ENCODE assay signal across 8 cellular contexts in genomic region chr12:4539167-4539870, GRCh38. TPM values are rescaled to one million over a fixed set of nuclear protein-coding genes. Genes with fewer than 3 reads are reported as not detected.
A peak's percentile ranks its signal among the peaks of the same experiment; 100 is the strongest.
DNase-seq lines count a peak whose midpoint lies in the region; ATAC-seq and TF ChIP-seq lines count a peak whose summit lies in the region.

No MANE protein-coding gene starts in this region.

- H3K4me1 Mint-ChIP-seq in endodermal cell: peaks cover 16% of the 10 kb centered on the region

- H3K27ac ChIP-seq in endodermal cell (ENCODE audit: low read depth, low read length) (no peak overlapping the region), ovary (no peak overlapping the region)

- peaks cover 7% of the 10 kb centered on the region for H3K36me3 Mint-ChIP-seq in endodermal cell (ENCODE audit: low read depth)

- H3K4me1 ChIP-seq in endodermal cell (ENCODE audit: control insufficient read depth, insufficient read depth, low read length) (no peaks in the 10 kb centered on the region), ovary (ENCODE audit: insufficient read depth) (no peaks in the 10 kb centered on the region)

- H3K27me3 ChIP-seq in endodermal cell (ENCODE audit: control insufficient read depth, insufficient read depth, low read length, poor library complexity, severe bottlenecking): no peaks in the 10 kb centered on the region
- no peaks in the 10 kb centered on the region for H3K27me3 ChIP-seq in ovary

- H3K27ac Mint-ChIP-seq in endodermal cell: peak overlapping the region; percentile 99

- no peak for TF ChIP-seq CTCF in endodermal cell (conservative IDR thresholded peaks at IDR 0.05)
- TF ChIP-seq CTCF in ovary (IDR thresholded peaks at IDR 0.05): no peak

- no peak for ATAC-seq in GM18505 (IDR thresholded peaks at IDR 0.05; ENCODE audit: unreplicated experiment)

- H3K36me3 ChIP-seq in endodermal cell (ENCODE audit: control insufficient read depth, insufficient read depth, low read length): peaks cover 35% of the 10 kb centered on the region
- no peaks in the 10 kb centered on the region for H3K36me3 ChIP-seq in ovary

- H3K9me3 Mint-ChIP-seq in endodermal cell: no peaks in the 10 kb centered on the region

- intact Hi-C loops in ovary (cut with DNase I): no loop called here

- H3K4me3 ChIP-seq in endodermal cell (ENCODE audit: low read length): peak overlapping the region; percentile 92
- peak overlapping the region; percentile 77 for H3K4me3 ChIP-seq in ovary

- 20 to 32% methylated on average over 7 to 16 of the region's 16 CpGs for WGBS in endodermal cell (ENCODE audit: insufficient coverage in 1 of 2, insufficient read length in 1 of 2), 2 experiments
- WGBS in ovary, 3 donors: 7 to 9% (median 8%) methylated on average over 16 of the region's 16 CpGs

- H3K27me3 Mint-ChIP-seq in endodermal cell (ENCODE audit: insufficient read depth): no peaks in the 10 kb centered on the region

- H3K4me3 Mint-ChIP-seq in endodermal cell: peak overlapping the region; percentile 88

- peak overlapping the region; percentile 91 for H3K9ac ChIP-seq in endodermal cell (ENCODE audit: extremely low read depth, low read length, poor library complexity, severe bottlenecking)

- DNase-seq in DMS53 treated with DMSO at 0.1 percent for 48 hours (lab: John Stamatoyannopoulos, UW; ENCODE audit: unreplicated experiment) (peak; percentile 95), NCI-H69 (lab: John Stamatoyannopoulos, UW) (peak; percentile 28), endodermal cell (no peak), ovary (no peak), ureter (ENCODE audit: low spot score) (no peak), NCI-H2227 (lab: John Stamatoyannopoulos, UW; ENCODE audit: unreplicated experiment) (no peak), NCI-H748 (lab: John Stamatoyannopoulos, UW; ENCODE audit: unreplicated experiment) (no peak)

- TF ChIP-seq EP300 in ovary (IDR thresholded peaks at IDR 0.05): no peak

- no peaks in the 10 kb centered on the region for H3K9me3 ChIP-seq in endodermal cell (ENCODE audit: control insufficient read depth, low read length)
- no peaks in the 10 kb centered on the region for H3K9me3 ChIP-seq in ovary

- TF ChIP-seq POLR2A in ovary (IDR thresholded peaks at IDR 0.05) (no peak), GM18505 (IDR thresholded peaks at IDR 0.05; ENCODE audit: borderline replicate concordance, extremely low read depth, insufficient read depth, insufficient read length) (no peak)

RNA-seq across cellular contexts. Expression of gene RAD51AP1, which starts 0.6 kb away (rescaled TPM):
- 10 to 100 TPM; 58.3 to 77.8 TPM for total RNA-seq in endodermal cell
- polyA plus RNA-seq in endodermal cell (2013, experiment 1 of 2): 50.5 TPM
- polyA plus RNA-seq in endodermal cell (2013, experiment 2 of 2): 48.6 TPM
- 1 to 10 TPM in 6 of 7 donors, under 1 TPM in 1; 0.53 to 3.4 (median 1.6) TPM for total RNA-seq in ovary
- 1 to 10 TPM; 1.5 to 1.7 TPM for polyA plus RNA-seq in ovary
- total RNA-seq in ureter: 2.3 TPM

RNA-seq across cellular contexts. Expression of gene DYRK4, which starts 22.7 kb away (rescaled TPM):
- 10 to 100 TPM; 10.9 to 16.6 TPM for total RNA-seq in endodermal cell
- polyA plus RNA-seq in endodermal cell (2013, experiment 1 of 2): 35.1 TPM
- polyA plus RNA-seq in endodermal cell (2013, experiment 2 of 2): 35.8 TPM
- 10 to 100 TPM; 23.7 to 51.8 (median 39.8) TPM for total RNA-seq in ovary
- polyA plus RNA-seq in ovary: 10 to 100 TPM; 41.2 to 53.9 TPM
- total RNA-seq in ureter: 38.5 TPM

Comparison
In these comparisons a context has a peak if more than half of its experiments do, and no peak if none do; other contexts are left out.
1. DNase-seq: peak in DMS53 treated with DMSO at 0.1 percent for 48 hours (single experiment) and NCI-H69 (single experiment); none in endodermal cell (single experiment), ovary (0 of 5), ureter (single experiment), NCI-H2227 (single experiment) and NCI-H748 (single experiment).
2. RNA of gene RAD51AP1, which starts 0.6 kb away (total RNA-seq): 58.3 to 77.8 TPM in endodermal cell; 2.3 TPM in ureter (single experiment) and 0.53 to 3.4 TPM in ovary; every median in the first group is over 10 times any median in the second.